ENCODE assay signal across 7 cellular contexts in genomic region chr1:154819628-154820590, GRCh38. TPM values are rescaled to one million over a fixed set of nuclear protein-coding genes. Genes with fewer than 3 reads are reported as not detected.
DNase-seq lines count a peak whose midpoint lies in the region; ATAC-seq and TF ChIP-seq lines count a peak whose summit lies in the region.

No MANE protein-coding gene starts in this region.

- no peak for ATAC-seq in GM18505 (IDR thresholded peaks at IDR 0.05; ENCODE audit: unreplicated experiment)
- ATAC-seq in HG03135 (IDR thresholded peaks at IDR 0.05; ENCODE audit: unreplicated experiment): no peak

- H3K4me3 Mint-ChIP-seq in activated naive CD4-positive, alpha-beta T cell treated with anti-CD3 and anti-CD28 coated beads, Interleukin-2, amount 10 ng/mL, durations not matched to agents 7 days and 5 days: no peak overlapping the region

- H3K9me3 Mint-ChIP-seq in activated naive CD4-positive, alpha-beta T cell treated with anti-CD3 and anti-CD28 coated beads, Interleukin-2, amount 10 ng/mL, durations not matched to agents 7 days and 5 days: no peaks in the 10 kb centered on the region

- CTCF ChIA-PET in activated naive CD4-positive, alpha-beta T cell treated with anti-CD3 and anti-CD28 coated beads, Interleukin-2, amount 10 ng/mL, durations not matched to agents 7 days and 5 days (lab: Charles Lee): interaction anchor here (0.6 to 1.7 kb wide), 7 partner anchors 9 to 150 kb away, joined by 3 to 11 read pairs (median 6); no protein-coding TSS in a partner anchor

- no peaks in the 10 kb centered on the region for H3K36me3 Mint-ChIP-seq in activated naive CD4-positive, alpha-beta T cell treated with anti-CD3 and anti-CD28 coated beads, Interleukin-2, amount 10 ng/mL, durations not matched to agents 7 days and 5 days

- H3K4me1 Mint-ChIP-seq in activated naive CD4-positive, alpha-beta T cell treated with anti-CD3 and anti-CD28 coated beads, Interleukin-2, amount 10 ng/mL, durations not matched to agents 7 days and 5 days: no peaks in the 10 kb centered on the region

- TF ChIP-seq POLR2A in GM18505 (IDR thresholded peaks at IDR 0.05; ENCODE audit: borderline replicate concordance, extremely low read depth, insufficient read depth, insufficient read length): no peak

- no peak for DNase-seq in GM12864 (ENCODE audit: low read depth)
- peak; percentile 26 for DNase-seq in M059J (ENCODE audit: low read depth)
- DNase-seq in activated naive CD4-positive, alpha-beta T cell treated with anti-CD3 and anti-CD28 coated beads, Interleukin-2, amount 10 ng/mL, durations not matched to agents 7 days and 5 days: peak; percentile 47
- DNase-seq in islet precursor cell: peak; percentile 73
- DNase-seq in NK-92 (lab: John Stamatoyannopoulos, UW; ENCODE audit: unreplicated experiment): no peak

- no peak overlapping the region for H3K27ac Mint-ChIP-seq in activated naive CD4-positive, alpha-beta T cell treated with anti-CD3 and anti-CD28 coated beads, Interleukin-2, amount 10 ng/mL, durations not matched to agents 7 days and 5 days

- peaks cover 10% of the 10 kb centered on the region for H3K27me3 Mint-ChIP-seq in activated naive CD4-positive, alpha-beta T cell treated with anti-CD3 and anti-CD28 coated beads, Interleukin-2, amount 10 ng/mL, durations not matched to agents 7 days and 5 days

- no peak overlapping the region for H3K4me3 ChIP-seq in GM12864 (ENCODE audit: low read depth, low read length)

- peak; percentile 70 for TF ChIP-seq CTCF in GM12864 (IDR thresholded peaks at IDR 0.05; ENCODE audit: low read depth, low read length, missing control alignments)

RNA-seq across cellular contexts. Expression of gene KCNN3, which starts 50.2 kb away (rescaled TPM):
- 0.37 TPM in 1 of 2 replicates, not detected in the other for total RNA-seq in M059J (2014; rRNA removed; shearing (Covaris generic))

Comparison
In these comparisons a context has a peak if more than half of its experiments do, and no peak if none do; other contexts are left out.
1. DNase-seq: peak in M059J (single experiment), activated naive CD4-positive, alpha-beta T cell treated with anti-CD3 and anti-CD28 coated beads, Interleukin-2, amount 10 ng/mL, durations not matched to agents 7 days and 5 days (single experiment) and islet precursor cell (single experiment); none in GM12864 (single experiment) and NK-92 (single experiment).